In the genomic region with DNA sequence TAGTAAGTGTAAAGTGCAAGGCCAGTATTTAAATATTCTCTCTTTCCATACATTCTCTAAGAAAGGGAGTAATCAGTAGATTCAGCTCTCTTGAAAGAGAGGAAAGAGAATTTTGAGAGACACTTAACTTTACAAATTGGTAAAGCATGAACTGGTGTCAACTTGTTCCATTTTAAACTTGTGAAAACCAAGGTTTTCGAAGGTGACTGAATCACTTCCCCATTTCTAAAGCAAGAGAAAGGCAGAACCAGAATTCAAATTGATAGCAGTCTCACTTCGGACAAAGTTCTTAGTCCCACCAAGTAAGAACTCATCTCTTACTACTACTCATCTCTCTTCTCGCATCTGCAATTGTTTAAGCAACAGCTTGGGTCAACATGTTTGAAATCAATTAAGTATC, we compare ENCODE assay signal across 14 cellular contexts. TPM values are rescaled to one million over a fixed set of nuclear protein-coding genes. Genes with fewer than 3 reads are reported as not detected.
"Had no signal": no experiment of that assay in that cellular context is flagged by ENCODE, and none has a peak within 500 bp of the region (broad histone marks: within the 10 kb centered on the region; RNA-seq: fewer than 3 reads in every experiment).

No MANE protein-coding gene starts in this region.

- H3K4me1 ChIP-seq: colonic mucosa had no signal

- H3K4me3 Mint-ChIP-seq: activated CD4-positive, alpha-beta memory T cell treated with anti-CD3 and anti-CD28 coated beads, Interleukin-2, amount 10 ng/mL, durations not matched to agents 7 days and 5 days; activated naive CD8-positive, alpha-beta T cell treated with anti-CD3 and anti-CD28 coated beads for 36 hours; activated T-cell treated with anti-CD3 and anti-CD28 coated beads, Interleukin-2, amount 50 U/mL, for 72 hours had no signal

- H3K27me3 ChIP-seq: colonic mucosa, suprapubic skin had no signal

- ATAC-seq: activated T-cell treated with anti-CD3 and anti-CD28 coated beads, Interleukin-2, amount 50 U/mL, for 72 hours; left colon had no signal

- DNase-seq: activated CD4-positive, alpha-beta memory T cell treated with anti-CD3 and anti-CD28 coated beads, Interleukin-2, amount 10 ng/mL, durations not matched to agents 7 days and 5 days; activated gamma-delta T cell treated with Interleukin-2 at 50 U/mL for 16 hours; activated naive CD8-positive, alpha-beta T cell treated with anti-CD3 and anti-CD28 coated beads for 36 hours; activated T-cell treated with anti-CD3 and anti-CD28 coated beads, Interleukin-2, amount 50 U/mL, for 72 hours; colonic mucosa; effector CD8-positive, alpha-beta T cell; left colon; mesenchymal stem cell; stimulated activated CD4-positive, alpha-beta T cell treated with anti-CD3 and anti-CD28 coated beads, Interleukin-2, amount 100 ng/mL, for 48 hours; stimulated activated naive CD4-positive, alpha-beta T cell treated with Interleukin-2 at 50 U/mL for 16 hours; T-helper 9 cell had no signal

- H3K27ac ChIP-seq: colonic mucosa, epithelial cell of prostate, suprapubic skin had no signal

- H3K36me3 ChIP-seq: colonic mucosa had no signal

- FAIRE-seq: bronchial epithelial cell had no signal

- H3K4me1 Mint-ChIP-seq: activated CD4-positive, alpha-beta memory T cell treated with anti-CD3 and anti-CD28 coated beads, Interleukin-2, amount 10 ng/mL, durations not matched to agents 7 days and 5 days; activated naive CD8-positive, alpha-beta T cell treated with anti-CD3 and anti-CD28 coated beads for 36 hours had no signal

- H3K4me3 ChIP-seq: colonic mucosa, suprapubic skin had no signal

- H3K36me3 Mint-ChIP-seq: activated naive CD8-positive, alpha-beta T cell treated with anti-CD3 and anti-CD28 coated beads for 36 hours had no signal

- H3K9me3 ChIP-seq: colonic mucosa, suprapubic skin had no signal

- H3K27ac Mint-ChIP-seq: activated CD4-positive, alpha-beta memory T cell treated with anti-CD3 and anti-CD28 coated beads, Interleukin-2, amount 10 ng/mL, durations not matched to agents 7 days and 5 days; activated naive CD8-positive, alpha-beta T cell treated with anti-CD3 and anti-CD28 coated beads for 36 hours; activated T-cell treated with anti-CD3 and anti-CD28 coated beads, Interleukin-2, amount 50 U/mL, for 72 hours had no signal

- H3K9me3 Mint-ChIP-seq: activated CD4-positive, alpha-beta memory T cell treated with anti-CD3 and anti-CD28 coated beads, Interleukin-2, amount 10 ng/mL, durations not matched to agents 7 days and 5 days; activated naive CD8-positive, alpha-beta T cell treated with anti-CD3 and anti-CD28 coated beads for 36 hours; activated T-cell treated with anti-CD3 and anti-CD28 coated beads, Interleukin-2, amount 50 U/mL, for 72 hours had no signal

RNA-seq across cellular contexts. Expression of a gene that starts 22.4 kb away (rescaled TPM):
- total RNA-seq: activated CD4-positive, alpha-beta memory T cell treated with anti-CD3 and anti-CD28 coated beads, Interleukin-2, amount 10 ng/mL, durations not matched to agents 7 days and 5 days; activated naive CD8-positive, alpha-beta T cell treated with anti-CD3 and anti-CD28 coated beads for 36 hours had no signal
